21 cellular contexts compared by ENCODE assay signal in the genomic region with DNA sequence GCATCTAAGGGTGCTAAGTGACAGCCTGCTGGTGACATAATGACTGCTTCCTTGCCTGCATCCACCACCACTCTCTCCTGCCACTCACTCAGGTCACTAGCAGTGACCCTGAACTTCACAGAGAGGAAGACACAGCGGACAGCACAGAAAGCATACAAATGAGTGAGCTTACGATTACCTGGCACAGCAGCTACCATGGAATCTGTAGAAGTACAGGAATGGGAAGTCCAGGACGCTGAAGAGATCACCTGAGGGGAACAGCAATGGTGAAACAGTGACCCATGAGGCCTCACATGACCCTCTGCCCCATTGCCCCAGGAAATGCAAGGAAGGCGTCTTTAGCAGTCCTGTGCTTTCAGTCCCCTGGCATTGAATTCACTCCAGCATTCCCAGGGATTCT.
DNase-seq lines count a peak whose midpoint lies in the region; ATAC-seq and TF ChIP-seq lines count a peak whose summit lies in the region.
"Had no signal": no experiment of that assay in that cellular context is flagged by ENCODE, and none has a peak within 500 bp of the region (broad histone marks: within the 10 kb centered on the region; RNA-seq: fewer than 3 reads in every experiment).

No MANE protein-coding gene starts in this region.

- H3K9me3 ChIP-seq in left ventricle myocardium inferior (replicated peaks), result no peaks in the 10 kb centered on the region
- no peaks in the 10 kb centered on the region for H3K9me3 ChIP-seq in sigmoid colon
- H3K9me3 ChIP-seq in aorta (ENCODE audit: control insufficient read depth, low read length), result no peaks in the 10 kb centered on the region
- H3K9me3 ChIP-seq: body of pancreas, prostate gland had no signal

- H3K4me1 ChIP-seq in left ventricle myocardium inferior, result peaks cover 33% of the 10 kb centered on the region
- peaks cover 0 to 28% (median 10%) of the 10 kb centered on the region in 4 donors for H3K4me1 ChIP-seq in sigmoid colon
- peaks cover 10 to 11% of the 10 kb centered on the region in 2 donors for H3K4me1 ChIP-seq in aorta (ENCODE audit: control insufficient read depth in 1 of 2, insufficient read depth in 2 of 2, low read length in 2 of 2)
- H3K4me1 ChIP-seq: prostate gland had no signal

- no peak for TF ChIP-seq POLR2A in sigmoid colon (IDR thresholded peaks at IDR 0.05)

- H3K4me3 Mint-ChIP-seq in activated CD8-positive, alpha-beta memory T cell treated with anti-CD3 and anti-CD28 coated beads, Interleukin-2, amount 10 ng/mL, durations not matched to agents 7 days and 5 days, result no peak overlapping the region
- H3K4me3 Mint-ChIP-seq: activated CD8-positive, alpha-beta T cell treated with anti-CD3 and anti-CD28 coated beads, Interleukin-2, amount 10 ng/mL, durations not matched to agents 7 days and 5 days; activated T-cell treated with anti-CD3 and anti-CD28 coated beads, Interleukin-2, amount 50 U/mL, for 4 hours; dendritic cell treated with granulocyte-macrophage colony-stimulating factor and Interleukin-4, amounts not matched to agents 40 ng/mL and 50 ng/mL, for 4 days; type B pancreatic cell had no signal

- H3K4me3 ChIP-seq in left ventricle myocardium inferior (no peak overlapping the region), sigmoid colon (no peak overlapping the region), aorta (ENCODE audit: low read length in 2 of 2) (no peak overlapping the region)
- H3K4me3 ChIP-seq: body of pancreas, prostate gland had no signal

- ATAC-seq in Right ventricle myocardium superior (ENCODE audit: poor library complexity) (no peak), left lobe of liver (peak; percentile 5), aorta (ENCODE audit: low FRiP score) (no peak)
- no peak for ATAC-seq in activated CD8-positive, alpha-beta memory T cell treated with anti-CD3 and anti-CD28 coated beads, Interleukin-2, amount 10 ng/mL, durations not matched to agents 7 days and 5 days
- ATAC-seq: activated CD8-positive, alpha-beta T cell treated with anti-CD3 and anti-CD28 coated beads, Interleukin-2, amount 10 ng/mL, durations not matched to agents 7 days and 5 days; activated T-cell treated with anti-CD3 and anti-CD28 coated beads, Interleukin-2, amount 50 U/mL, for 4 hours had no signal

- peaks cover 28% of the 10 kb centered on the region for H3K4me1 Mint-ChIP-seq in activated CD8-positive, alpha-beta memory T cell treated with anti-CD3 and anti-CD28 coated beads, Interleukin-2, amount 10 ng/mL, durations not matched to agents 7 days and 5 days

- 92% methylated on average over 4 of the region's 4 CpGs for WGBS in sigmoid colon, 2 donors
- WGBS in aorta, 2 donors, result 60 to 64% methylated on average over 4 of the region's 4 CpGs

- H3K36me3 ChIP-seq in left ventricle myocardium inferior (peaks cover 4% of the 10 kb centered on the region), sigmoid colon (no peaks in the 10 kb centered on the region), aorta (ENCODE audit: control insufficient read depth in 1 of 2, insufficient read depth in 2 of 2, low read length in 1 of 2) (no peaks in the 10 kb centered on the region)
- H3K36me3 ChIP-seq: prostate gland had no signal

- peak overlapping the region; percentile 76 for H3K27ac ChIP-seq in left ventricle myocardium inferior (replicated peaks)
- H3K27ac ChIP-seq in sigmoid colon, result peak overlapping the region; percentile 26 to 67 (median 44)
- H3K27ac ChIP-seq in aorta (ENCODE audit: low read depth in 1 of 2, low read length in 2 of 2), result peak overlapping the region; percentile 7 to 100
- H3K27ac ChIP-seq: prostate gland had no signal

- intact Hi-C loops in left ventricle myocardium inferior (cut with micrococcal nuclease), result loop anchor here (5.0 kb wide), 1 partner anchor 224 kb away; no protein-coding TSS in a partner anchor
- intact Hi-C loops in Right ventricle myocardium superior (cut with DNase I), result loop anchor here (5.0 to 10.0 kb wide), 2 partner anchors 102 to 224 kb away; no protein-coding TSS in a partner anchor
- intact Hi-C loops in sigmoid colon (cut with DNase I), result no loop called here
- intact Hi-C loops in aorta (cut with DNase I), result loop anchor here (2.0 to 5.0 kb wide), 5 partner anchors 44 to 219 kb away; a partner anchor contains a TSS

- TF ChIP-seq EP300 in sigmoid colon (IDR thresholded peaks at IDR 0.05), result no peak

- in situ Hi-C loops in KBM-7 (cut with MboI; ENCODE audit: low pct_unique_long_range_greater_than_20kb, low sequenced_read_pairs), result loop anchor here (25.0 kb wide), 1 partner anchor 219 kb away; a partner anchor contains a TSS

- peaks cover 22% of the 10 kb centered on the region for H3K36me3 Mint-ChIP-seq in activated CD8-positive, alpha-beta memory T cell treated with anti-CD3 and anti-CD28 coated beads, Interleukin-2, amount 10 ng/mL, durations not matched to agents 7 days and 5 days

- DNase-seq in left ventricle myocardium inferior (no peak), Right ventricle myocardium superior (no peak), left lobe of liver (ENCODE audit: low spot score) (no peak), sigmoid colon (no peak), aorta (no peak), KBM-7 (no peak), DMS53 treated with DMSO at 0.1 percent for 48 hours (lab: John Stamatoyannopoulos, UW; ENCODE audit: unreplicated experiment) (no peak)
- DNase-seq in activated CD8-positive, alpha-beta memory T cell treated with anti-CD3 and anti-CD28 coated beads, Interleukin-2, amount 10 ng/mL, durations not matched to agents 7 days and 5 days, result no peak
- DNase-seq: activated CD4-positive, CD25-positive, alpha-beta regulatory T cell; activated CD8-positive, alpha-beta T cell treated with anti-CD3 and anti-CD28 coated beads, Interleukin-2, amount 10 ng/mL, durations not matched to agents 7 days and 5 days; activated naive CD4-positive, alpha-beta T cell treated with anti-CD3 and anti-CD28 coated beads, Interleukin-2, amount 50 U/mL, for 16 hours; activated T-cell treated with anti-CD3 and anti-CD28 coated beads, Interleukin-2, amount 50 U/mL, for 4 hours; naive B cell; NCI-H1092 treated with DMSO at 0.1 percent for 48 hours; NCI-H510A treated with DMSO at 0.1 percent for 48 hours; stimulated activated CD4-positive, alpha-beta T cell treated with anti-CD3 and anti-CD28 coated beads, Interleukin-12 subunit alpha, Interleukin-12 subunit beta, amount 100 ng/mL, for 4 hours; T-helper 9 cell had no signal

- H3K9me3 Mint-ChIP-seq in activated CD8-positive, alpha-beta memory T cell treated with anti-CD3 and anti-CD28 coated beads, Interleukin-2, amount 10 ng/mL, durations not matched to agents 7 days and 5 days (ENCODE audit: low read depth), result no peaks in the 10 kb centered on the region
- H3K9me3 Mint-ChIP-seq: dendritic cell treated with granulocyte-macrophage colony-stimulating factor and Interleukin-4, amounts not matched to agents 40 ng/mL and 50 ng/mL, for 4 days; type B pancreatic cell had no signal

- CTCF ChIA-PET in activated CD8-positive, alpha-beta memory T cell treated with anti-CD3 and anti-CD28 coated beads, Interleukin-2, amount 10 ng/mL, durations not matched to agents 7 days and 5 days (lab: Charles Lee), result interaction anchor here (0.6 to 7.2 kb wide), 4 partner anchors 34 to 223 kb away, joined by 3 to 81 read pairs (median 3); a partner anchor contains a TSS

- H3K27ac Mint-ChIP-seq in activated CD8-positive, alpha-beta memory T cell treated with anti-CD3 and anti-CD28 coated beads, Interleukin-2, amount 10 ng/mL, durations not matched to agents 7 days and 5 days, result no peak overlapping the region
- H3K27ac Mint-ChIP-seq: activated CD8-positive, alpha-beta T cell treated with anti-CD3 and anti-CD28 coated beads, Interleukin-2, amount 10 ng/mL, durations not matched to agents 7 days and 5 days; dendritic cell treated with granulocyte-macrophage colony-stimulating factor and Interleukin-4, amounts not matched to agents 40 ng/mL and 50 ng/mL, for 4 days; type B pancreatic cell had no signal

- H3K27me3 ChIP-seq in left ventricle myocardium inferior (ENCODE audit: low read depth) (peaks cover 3% of the 10 kb centered on the region), sigmoid colon (no peaks in the 10 kb centered on the region), aorta (ENCODE audit: control insufficient read depth in 1 of 2, insufficient read depth in 2 of 2, low read length in 1 of 2) (no peaks in the 10 kb centered on the region)
- H3K27me3 ChIP-seq: body of pancreas had no signal

- H3K27me3 Mint-ChIP-seq in activated CD8-positive, alpha-beta memory T cell treated with anti-CD3 and anti-CD28 coated beads, Interleukin-2, amount 10 ng/mL, durations not matched to agents 7 days and 5 days, result no peaks in the 10 kb centered on the region
- H3K27me3 Mint-ChIP-seq: naive B cell, type B pancreatic cell had no signal

- TF ChIP-seq CTCF in left ventricle myocardium inferior (IDR thresholded peaks at IDR 0.05; ENCODE audit: borderline replicate concordance) (no peak), sigmoid colon (IDR thresholded peaks at IDR 0.05) (no peak)
